ENCODE assay signal across 9 cellular contexts in genomic region chr4:184850431-184851199, GRCh38. TPM values are rescaled to one million over a fixed set of nuclear protein-coding genes. Genes with fewer than 3 reads are reported as not detected.
A peak's percentile ranks its signal among the peaks of the same experiment; 100 is the strongest.
DNase-seq lines count a peak whose midpoint lies in the region; ATAC-seq and TF ChIP-seq lines count a peak whose summit lies in the region.
"Had no signal": no experiment of that assay in that cellular context is flagged by ENCODE, and none has a peak within 500 bp of the region (broad histone marks: within the 10 kb centered on the region; RNA-seq: fewer than 3 reads in every experiment).

No MANE protein-coding gene starts in this region.

- H3K27me3 ChIP-seq in BLaER1 treated with 17β-estradiol and CSF1 and Interleukin-3, amounts not matched to agents 10 nM and 100 nM, result no peaks in the 10 kb centered on the region
- H3K27me3 ChIP-seq in CD4-positive, alpha-beta T cell (ENCODE audit: control insufficient read depth, insufficient read depth, low read length), result peaks cover 5% of the 10 kb centered on the region
- no peaks in the 10 kb centered on the region for H3K27me3 ChIP-seq in suprapubic skin
- H3K27me3 ChIP-seq in left ventricle myocardium inferior (ENCODE audit: low read depth), result peaks cover 5% of the 10 kb centered on the region

- H3K4me1 ChIP-seq in BLaER1 treated with 17β-estradiol and CSF1 and Interleukin-3, amounts not matched to agents 10 nM and 100 nM, result peaks cover 45 to 99% (median 84%) of the 10 kb centered on the region in 10 experiments
- no peaks in the 10 kb centered on the region for H3K4me1 ChIP-seq in suprapubic skin
- H3K4me1 ChIP-seq in left ventricle myocardium inferior, result no peaks in the 10 kb centered on the region

- peaks cover 0 to 8% (median 0%) of the 10 kb centered on the region in 11 experiments; a peak in 4 of 22 replicates for H3K9me3 ChIP-seq in BLaER1 treated with 17β-estradiol and CSF1 and Interleukin-3, amounts not matched to agents 10 nM and 100 nM (replicated peaks in 1 of 11)
- H3K9me3 ChIP-seq in CD4-positive, alpha-beta T cell (ENCODE audit: control insufficient read depth, low read length), result no peaks in the 10 kb centered on the region
- H3K9me3 ChIP-seq in suprapubic skin (no peaks in the 10 kb centered on the region), left ventricle myocardium inferior (replicated peaks) (no peaks in the 10 kb centered on the region)

- TF ChIP-seq POLR2A in GM18951 (IDR thresholded peaks at IDR 0.05; ENCODE audit: extremely low read depth, insufficient read depth, insufficient read length), result peak; percentile 34
- TF ChIP-seq POLR2A in NB4 (IDR thresholded peaks at IDR 0.05; ENCODE audit: extremely low read depth, insufficient read length), result no peak
- TF ChIP-seq POLR2A in suprapubic skin (IDR thresholded peaks at IDR 0.05), result no peak

- H4K20me1 ChIP-seq in BLaER1 treated with 17β-estradiol and CSF1 and Interleukin-3, amounts not matched to agents 10 nM and 100 nM, result no peaks in the 10 kb centered on the region

- TF ChIP-seq CTCF in NB4 (IDR thresholded peaks at IDR 0.05; ENCODE audit: low read depth, low read length) (no peak), suprapubic skin (IDR thresholded peaks at IDR 0.05) (no peak), left ventricle myocardium inferior (IDR thresholded peaks at IDR 0.05; ENCODE audit: borderline replicate concordance) (no peak)
- no peak for TF ChIP-seq CTCF in CD4-positive, alpha-beta T cell (IDR thresholded peaks at IDR 0.05)

- CTCF ChIA-PET in CD4-positive, alpha-beta T cell (lab: Charles Lee), result no interaction called here

- H3K9me3 Mint-ChIP-seq in CD4-positive, alpha-beta T cell, result no peaks in the 10 kb centered on the region

- WGBS in suprapubic skin, result 81% methylated on average over 10 of the region's 10 CpGs

- H3K4me3 ChIP-seq in BLaER1 treated with 17β-estradiol and CSF1 and Interleukin-3, amounts not matched to agents 10 nM and 100 nM, result no peak overlapping the region; a peak in 2 of 20 replicates
- H3K4me3 ChIP-seq in NB4 (ENCODE audit: low read depth, low read length) (no peak overlapping the region), suprapubic skin (no peak overlapping the region), left ventricle myocardium inferior (no peak overlapping the region)

- H3K9ac ChIP-seq in BLaER1 treated with 17β-estradiol and CSF1 and Interleukin-3, amounts not matched to agents 10 nM and 100 nM, result peak overlapping the region; percentile 57 to 95 (median 83)

- H3K4me1 Mint-ChIP-seq in CD4-positive, alpha-beta T cell (ENCODE audit: low read depth), result peaks cover 8% of the 10 kb centered on the region

- H3K4me3 Mint-ChIP-seq in CD4-positive, alpha-beta T cell, result no peak overlapping the region
- H3K4me3 Mint-ChIP-seq: activated CD8-positive, alpha-beta memory T cell treated with anti-CD3 and anti-CD28 coated beads, Interleukin-2, amount 10 ng/mL, durations not matched to agents 7 days and 5 days had no signal

- peak; percentile 47 for ATAC-seq in HG02840 (IDR thresholded peaks at IDR 0.05; ENCODE audit: low FRiP score, unreplicated experiment)
- ATAC-seq in CD4-positive, alpha-beta T cell (ENCODE audit: poor library complexity), result no peak

- POLR2A ChIA-PET in CD4-positive, alpha-beta T cell (lab: Charles Lee), result no interaction called here

- H3K27ac Mint-ChIP-seq in CD4-positive, alpha-beta T cell, result no peak overlapping the region
- H3K27ac Mint-ChIP-seq: activated CD8-positive, alpha-beta memory T cell treated with anti-CD3 and anti-CD28 coated beads, Interleukin-2, amount 10 ng/mL, durations not matched to agents 7 days and 5 days had no signal

- in situ Hi-C loops in GM18951 (cut with MboI; ENCODE audit: low sequenced_read_pairs, unreplicated experiment), result no loop called here

- H3K36me3 ChIP-seq in BLaER1 treated with 17β-estradiol and CSF1 and Interleukin-3, amounts not matched to agents 10 nM and 100 nM, result no peaks in the 10 kb centered on the region
- H3K36me3 ChIP-seq in suprapubic skin, result no peaks in the 10 kb centered on the region
- H3K36me3 ChIP-seq in left ventricle myocardium inferior, result no peaks in the 10 kb centered on the region

- intact Hi-C loops in CD4-positive, alpha-beta T cell (cut with DNase I, micrococcal nuclease), result no loop called here
- intact Hi-C loops in left ventricle myocardium inferior (cut with micrococcal nuclease), result no loop called here

- H3K4me2 ChIP-seq in BLaER1 treated with 17β-estradiol and CSF1 and Interleukin-3, amounts not matched to agents 10 nM and 100 nM, result peak overlapping the region; percentile 63 to 92 (median 77)

- DNase-seq in NB4 (ENCODE audit: low read depth) (peak; percentile 30), AG08396 (ENCODE audit: low spot score) (no peak), suprapubic skin (ENCODE audit: low spot score in 2 of 2) (no peak), left ventricle myocardium inferior (no peak)
- DNase-seq in CD4-positive, alpha-beta T cell, result no peak
- DNase-seq: activated CD8-positive, alpha-beta memory T cell treated with anti-CD3 and anti-CD28 coated beads, Interleukin-2, amount 10 ng/mL, durations not matched to agents 7 days and 5 days had no signal

- H3K36me3 Mint-ChIP-seq in CD4-positive, alpha-beta T cell (ENCODE audit: low read depth), result no peaks in the 10 kb centered on the region
- H3K36me3 Mint-ChIP-seq: activated CD8-positive, alpha-beta memory T cell treated with anti-CD3 and anti-CD28 coated beads, Interleukin-2, amount 10 ng/mL, durations not matched to agents 7 days and 5 days had no signal

- H3K27ac ChIP-seq in BLaER1 treated with 17β-estradiol and CSF1 and Interleukin-3, amounts not matched to agents 10 nM and 100 nM, result peak overlapping the region; percentile 92 to 100 (median 98)
- no peak overlapping the region for H3K27ac ChIP-seq in CD4-positive, alpha-beta T cell (ENCODE audit: low read depth, low read length)
- no peak overlapping the region for H3K27ac ChIP-seq in suprapubic skin
- no peak overlapping the region for H3K27ac ChIP-seq in left ventricle myocardium inferior (replicated peaks)

- H3K27me3 Mint-ChIP-seq in CD4-positive, alpha-beta T cell, result no peaks in the 10 kb centered on the region

- TF ChIP-seq EP300 in suprapubic skin (IDR thresholded peaks at IDR 0.05), result no peak

RNA-seq across cellular contexts. Expression of gene ACSL1, which starts 24.8 kb away (rescaled TPM):
- 10 to 100 TPM; 12.4 to 12.5 TPM for total RNA-seq in CD4-positive, alpha-beta T cell
- total RNA-seq in suprapubic skin, result 100 to 1,000 TPM; 236 to 420 (median 277) TPM
- total RNA-seq in left ventricle myocardium inferior, result 316 TPM

Comparison
In these comparisons a context has a peak if more than half of its experiments do, and no peak if none do; other contexts are left out.
1. H3K27ac ChIP-seq: peak in BLaER1 treated with 17β-estradiol and CSF1 and Interleukin-3, amounts not matched to agents 10 nM and 100 nM (11 of 11); none in CD4-positive, alpha-beta T cell (single experiment), suprapubic skin (single experiment) and left ventricle myocardium inferior (single experiment).
2. RNA of gene ACSL1, which starts 24.8 kb away (total RNA-seq): 236 to 420 TPM in suprapubic skin and 316 TPM in left ventricle myocardium inferior (single experiment); 12.4 to 12.5 TPM in CD4-positive, alpha-beta T cell; every median in the first group is over 10 times any median in the second.